In genomic region chr1:86502721-86503430, GRCh38 we compare ENCODE assay signal across 1 cellular context.
TF ChIP-seq lines count a peak whose summit lies in the region.

No MANE protein-coding gene starts in this region.

TF ChIP-seq in HepG2, 621 proteins besides CTCF, POLR2A, EP300 and RAD21:
- TF ChIP-seq ZMAT5 (CRISPR knock-in tag; IDR thresholded peaks at IDR 0.05; ENCODE audit: borderline replicate concordance, low read depth) (no peak), GRHL1 (CRISPR knock-in tag; conservative IDR thresholded peaks at IDR 0.05) (no peak), SRSF1 (optimal IDR thresholded peaks at IDR 0.05; ENCODE audit: low read depth, low read length) (no peak), ZSCAN20 (CRISPR knock-in tag; IDR thresholded peaks at IDR 0.05; ENCODE audit: borderline replicate concordance) (no peak), ATF4 (CRISPR knock-in tag; IDR thresholded peaks at IDR 0.05) (no peak), MEF2D (CRISPR knock-in tag; IDR thresholded peaks at IDR 0.05) (no peak), KDM4B (CRISPR knock-in tag; IDR thresholded peaks at IDR 0.05) (no peak)
